ENCODE assay signal across 3 cellular contexts in the genomic region with DNA sequence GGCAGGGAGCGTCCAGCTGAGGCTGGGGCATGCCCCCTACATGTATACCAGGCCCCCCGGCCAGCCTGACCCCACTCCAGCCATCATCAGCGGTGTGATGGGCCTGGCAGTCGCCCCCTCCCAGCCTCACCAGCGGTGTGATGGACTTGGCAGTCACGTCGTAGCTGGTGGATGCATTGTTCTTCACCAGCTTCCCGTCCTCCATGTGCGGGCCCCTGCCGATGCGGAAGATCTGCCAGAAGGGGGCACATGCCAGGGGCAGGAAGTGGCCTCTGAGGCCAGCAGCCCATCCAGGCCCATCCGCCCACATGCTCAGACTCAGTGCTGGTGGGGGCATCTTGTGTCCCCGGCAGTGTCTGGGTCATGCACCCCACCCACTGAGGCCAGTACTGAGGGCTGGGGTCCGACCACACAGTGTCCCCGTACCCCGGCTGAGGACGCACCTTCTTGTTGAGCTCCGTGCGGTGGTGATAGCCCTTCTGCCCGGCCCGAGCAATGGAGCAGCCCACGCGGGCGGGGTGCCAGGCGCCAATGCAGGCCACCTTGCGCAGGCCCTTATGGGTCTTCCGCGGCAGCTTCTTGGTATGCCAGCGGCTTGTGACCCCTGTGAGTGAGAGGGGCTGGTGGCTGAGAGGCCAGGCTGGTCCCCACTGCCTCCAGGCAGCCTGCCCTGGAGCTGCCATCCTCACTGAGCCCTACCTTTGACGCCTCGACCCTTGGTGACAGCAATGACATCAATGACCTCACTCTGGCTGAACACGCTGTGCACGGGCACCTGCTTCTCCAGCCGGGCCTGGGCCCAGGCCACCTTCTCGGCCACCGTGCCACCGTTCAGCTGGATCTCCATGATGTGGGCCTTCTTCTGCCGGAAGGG.
TF ChIP-seq lines count a peak whose summit lies in the region.

No MANE protein-coding gene starts in this region.

TF ChIP-seq in GM23338, 12 proteins besides CTCF, POLR2A, EP300 and RAD21 (continues in another document):
- TF ChIP-seq EZH2phosphoT487 (IDR thresholded peaks at IDR 0.05; ENCODE audit: unreplicated experiment) (no peak), ZNF114 (CRISPR knock-in tag; IDR thresholded peaks at IDR 0.05) (no peak), NANOG (IDR thresholded peaks at IDR 0.05; ENCODE audit: borderline replicate concordance) (no peak), CREB1 (CRISPR knock-in tag; IDR thresholded peaks at IDR 0.05; ENCODE audit: low read depth) (no peak), EZH2 (IDR thresholded peaks at IDR 0.05; ENCODE audit: low read depth, unreplicated experiment) (no peak), STAT1 (IDR thresholded peaks at IDR 0.05; ENCODE audit: unreplicated experiment) (no peak)
- TF ChIP-seq, protein P1, sequence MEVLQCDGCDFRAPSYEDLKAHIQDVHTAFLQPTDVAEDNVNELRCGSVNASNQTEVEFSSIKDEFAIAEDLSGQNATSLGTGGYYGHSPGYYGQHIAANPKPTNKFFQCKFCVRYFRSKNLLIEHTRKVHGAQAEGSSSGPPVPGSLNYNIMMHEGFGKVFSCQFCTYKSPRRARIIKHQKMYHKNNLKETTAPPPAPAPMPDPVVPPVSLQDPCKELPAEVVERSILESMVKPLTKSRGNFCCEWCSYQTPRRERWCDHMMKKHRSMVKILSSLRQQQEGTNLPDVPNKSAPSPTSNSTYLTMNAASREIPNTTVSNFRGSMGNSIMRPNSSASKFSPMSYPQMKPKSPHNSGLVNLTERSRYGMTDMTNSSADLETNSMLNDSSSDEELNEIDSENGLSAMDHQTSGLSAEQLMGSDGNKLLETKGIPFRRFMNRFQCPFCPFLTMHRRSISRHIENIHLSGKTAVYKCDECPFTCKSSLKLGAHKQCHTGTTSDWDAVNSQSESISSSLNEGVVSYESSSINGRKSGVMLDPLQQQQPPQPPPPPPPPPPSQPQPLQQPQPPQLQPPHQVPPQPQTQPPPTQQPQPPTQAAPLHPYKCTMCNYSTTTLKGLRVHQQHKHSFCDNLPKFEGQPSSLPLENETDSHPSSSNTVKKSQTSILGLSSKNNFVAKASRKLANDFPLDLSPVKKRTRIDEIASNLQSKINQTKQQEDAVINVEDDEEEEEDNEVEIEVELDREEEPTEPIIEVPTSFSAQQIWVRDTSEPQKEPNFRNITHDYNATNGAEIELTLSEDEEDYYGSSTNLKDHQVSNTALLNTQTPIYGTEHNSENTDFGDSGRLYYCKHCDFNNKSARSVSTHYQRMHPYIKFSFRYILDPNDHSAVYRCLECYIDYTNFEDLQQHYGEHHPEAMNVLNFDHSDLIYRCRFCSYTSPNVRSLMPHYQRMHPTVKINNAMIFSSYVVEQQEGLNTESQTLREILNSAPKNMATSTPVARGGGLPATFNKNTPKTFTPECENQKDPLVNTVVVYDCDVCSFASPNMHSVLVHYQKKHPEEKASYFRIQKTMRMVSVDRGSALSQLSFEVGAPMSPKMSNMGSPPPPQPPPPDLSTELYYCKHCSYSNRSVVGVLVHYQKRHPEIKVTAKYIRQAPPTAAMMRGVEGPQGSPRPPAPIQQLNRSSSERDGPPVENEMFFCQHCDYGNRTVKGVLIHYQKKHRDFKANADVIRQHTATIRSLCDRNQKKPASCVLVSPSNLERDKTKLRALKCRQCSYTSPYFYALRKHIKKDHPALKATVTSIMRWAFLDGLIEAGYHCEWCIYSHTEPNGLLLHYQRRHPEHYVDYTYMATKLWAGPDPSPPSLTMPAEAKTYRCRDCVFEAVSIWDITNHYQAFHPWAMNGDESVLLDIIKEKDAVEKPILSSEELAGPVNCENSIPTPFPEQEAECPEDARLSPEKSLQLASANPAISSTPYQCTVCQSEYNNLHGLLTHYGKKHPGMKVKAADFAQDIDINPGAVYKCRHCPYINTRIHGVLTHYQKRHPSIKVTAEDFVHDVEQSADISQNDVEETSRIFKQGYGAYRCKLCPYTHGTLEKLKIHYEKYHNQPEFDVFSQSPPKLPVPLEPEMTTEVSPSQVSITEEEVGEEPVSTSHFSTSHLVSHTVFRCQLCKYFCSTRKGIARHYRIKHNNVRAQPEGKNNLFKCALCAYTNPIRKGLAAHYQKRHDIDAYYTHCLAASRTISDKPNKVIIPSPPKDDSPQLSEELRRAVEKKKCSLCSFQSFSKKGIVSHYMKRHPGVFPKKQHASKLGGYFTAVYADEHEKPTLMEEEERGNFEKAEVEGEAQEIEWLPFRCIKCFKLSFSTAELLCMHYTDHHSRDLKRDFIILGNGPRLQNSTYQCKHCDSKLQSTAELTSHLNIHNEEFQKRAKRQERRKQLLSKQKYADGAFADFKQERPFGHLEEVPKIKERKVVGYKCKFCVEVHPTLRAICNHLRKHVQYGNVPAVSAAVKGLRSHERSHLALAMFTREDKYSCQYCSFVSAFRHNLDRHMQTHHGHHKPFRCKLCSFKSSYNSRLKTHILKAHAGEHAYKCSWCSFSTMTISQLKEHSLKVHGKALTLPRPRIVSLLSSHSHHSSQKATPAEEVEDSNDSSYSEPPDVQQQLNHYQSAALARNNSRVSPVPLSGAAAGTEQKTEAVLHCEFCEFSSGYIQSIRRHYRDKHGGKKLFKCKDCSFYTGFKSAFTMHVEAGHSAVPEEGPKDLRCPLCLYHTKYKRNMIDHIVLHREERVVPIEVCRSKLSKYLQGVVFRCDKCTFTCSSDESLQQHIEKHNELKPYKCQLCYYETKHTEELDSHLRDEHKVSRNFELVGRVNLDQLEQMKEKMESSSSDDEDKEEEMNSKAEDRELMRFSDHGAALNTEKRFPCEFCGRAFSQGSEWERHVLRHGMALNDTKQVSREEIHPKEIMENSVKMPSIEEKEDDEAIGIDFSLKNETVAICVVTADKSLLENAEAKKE (CRISPR knock-in tag; IDR thresholded peaks at IDR 0.05) = no peak

TF ChIP-seq in H1, 55 proteins besides CTCF, POLR2A, EP300 and RAD21 (continues in another document):
- TF ChIP-seq POU5F1 (IDR thresholded peaks at IDR 0.05; ENCODE audit: low read depth, low read length) (no peak), ZNF274 (IDR thresholded peaks at IDR 0.05; ENCODE audit: borderline replicate concordance, extremely low read depth, low read length) (no peak), BRCA1 (IDR thresholded peaks at IDR 0.05; ENCODE audit: low read depth, low read length) (no peak), CTBP2 (IDR thresholded peaks at IDR 0.05; ENCODE audit: borderline replicate concordance, insufficient read depth, insufficient read length, low read length) (no peak), CHD2 (IDR thresholded peaks at IDR 0.05; ENCODE audit: low read length) (no peak)

TF ChIP-seq in HEK293T, 16 proteins besides CTCF, POLR2A, EP300 and RAD21:
- TF ChIP-seq HDGF (IDR thresholded peaks at IDR 0.05; ENCODE audit: borderline replicate concordance) = no peak
